1 cellular context compared by ENCODE assay signal in the genomic region with DNA sequence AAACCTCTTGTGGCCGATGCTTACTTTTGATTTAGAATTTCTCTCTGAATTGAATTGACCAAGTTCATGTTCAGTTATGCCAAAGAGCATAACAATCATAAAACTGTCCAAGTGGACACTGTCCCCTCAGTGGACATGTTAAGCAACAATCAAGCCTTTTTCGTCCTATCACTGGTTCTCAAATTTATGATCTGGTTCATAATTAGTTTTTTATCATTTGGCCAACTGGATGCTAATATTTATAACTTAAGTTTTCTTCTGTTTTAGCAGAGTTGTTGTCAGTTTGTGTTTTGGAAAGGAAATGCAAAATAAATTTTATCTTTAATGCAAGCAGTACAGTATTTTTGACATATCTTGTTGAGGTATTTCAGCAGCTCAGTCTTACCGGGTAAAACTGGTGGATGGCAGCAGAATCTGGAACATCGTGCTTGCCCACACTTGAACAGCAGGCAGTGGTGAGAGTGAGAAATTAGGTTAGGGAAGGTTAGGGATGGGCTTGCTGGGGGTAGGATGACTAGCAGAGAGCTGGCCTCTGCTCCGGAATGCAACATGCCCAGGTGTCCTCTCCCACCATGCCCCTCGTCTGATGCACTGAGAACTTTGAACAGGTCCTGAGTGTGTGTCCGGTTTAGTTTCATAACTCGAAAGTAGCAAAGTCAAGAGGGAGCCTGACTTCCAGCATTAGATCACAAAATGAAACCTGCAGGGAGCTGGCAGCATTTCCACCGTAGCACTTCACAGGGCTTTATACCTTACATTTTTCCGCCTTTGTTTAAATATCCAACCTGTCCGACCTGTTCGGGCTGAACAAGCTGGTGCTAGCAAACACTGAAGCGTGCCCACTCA.
TF ChIP-seq lines count a peak whose summit lies in the region.

No MANE protein-coding gene starts in this region.

TF ChIP-seq in HepG2, 621 proteins besides CTCF, POLR2A, EP300 and RAD21 (continued from another document and continues in another):
- TF ChIP-seq, protein P1, sequence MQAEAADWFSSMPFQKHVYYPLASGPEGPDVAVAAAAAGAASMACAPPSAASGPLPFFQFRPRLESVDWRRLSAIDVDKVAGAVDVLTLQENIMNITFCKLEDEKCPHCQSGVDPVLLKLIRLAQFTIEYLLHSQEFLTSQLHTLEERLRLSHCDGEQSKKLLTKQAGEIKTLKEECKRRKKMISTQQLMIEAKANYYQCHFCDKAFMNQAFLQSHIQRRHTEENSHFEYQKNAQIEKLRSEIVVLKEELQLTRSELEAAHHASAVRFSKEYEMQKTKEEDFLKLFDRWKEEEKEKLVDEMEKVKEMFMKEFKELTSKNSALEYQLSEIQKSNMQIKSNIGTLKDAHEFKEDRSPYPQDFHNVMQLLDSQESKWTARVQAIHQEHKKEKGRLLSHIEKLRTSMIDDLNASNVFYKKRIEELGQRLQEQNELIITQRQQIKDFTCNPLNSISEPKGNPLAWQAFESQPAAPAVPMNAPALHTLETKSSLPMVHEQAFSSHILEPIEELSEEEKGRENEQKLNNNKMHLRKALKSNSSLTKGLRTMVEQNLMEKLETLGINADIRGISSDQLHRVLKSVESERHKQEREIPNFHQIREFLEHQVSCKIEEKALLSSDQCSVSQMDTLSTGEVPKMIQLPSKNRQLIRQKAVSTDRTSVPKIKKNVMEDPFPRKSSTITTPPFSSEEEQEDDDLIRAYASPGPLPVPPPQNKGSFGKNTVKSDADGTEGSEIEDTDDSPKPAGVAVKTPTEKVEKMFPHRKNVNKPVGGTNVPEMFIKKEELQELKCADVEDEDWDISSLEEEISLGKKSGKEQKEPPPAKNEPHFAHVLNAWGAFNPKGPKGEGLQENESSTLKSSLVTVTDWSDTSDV (CRISPR knock-in tag; IDR thresholded peaks at IDR 0.05) = no peak
- TF ChIP-seq KLF12 (CRISPR knock-in tag; IDR thresholded peaks at IDR 0.05; ENCODE audit: borderline replicate concordance) (no peak), THYN1 (CRISPR knock-in tag; IDR thresholded peaks at IDR 0.05; ENCODE audit: borderline replicate concordance, low read depth) (no peak; the same call in 1 of the 2 replicates), HHEX (CRISPR knock-in tag; IDR thresholded peaks at IDR 0.05) (no peak), KAT2B (IDR thresholded peaks at IDR 0.05; ENCODE audit: borderline replicate concordance, low read depth, low read length) (no peak), RCOR2 (CRISPR knock-in tag; IDR thresholded peaks at IDR 0.05) (peak; percentile 68; the same call in 1 of the 2 replicates), ZSCAN31 (CRISPR knock-in tag; IDR thresholded peaks at IDR 0.05; ENCODE audit: low read depth) (0 out of 2 replicates have a peak, but pooled peaks have one; percentile 43), ZNF292 (CRISPR knock-in tag; IDR thresholded peaks at IDR 0.05; ENCODE audit: borderline replicate concordance, low read depth) (peak; percentile 22; the same call in 1 of the 2 replicates), ZNF530 (CRISPR knock-in tag; IDR thresholded peaks at IDR 0.05; ENCODE audit: low read depth) (no peak), YEATS4 (CRISPR knock-in tag; IDR thresholded peaks at IDR 0.05; ENCODE audit: borderline replicate concordance) (peak; percentile 51; the same call in 1 of the 2 replicates), MAZ (IDR thresholded peaks at IDR 0.05; ENCODE audit: borderline replicate concordance, low read depth, low read length) (no peak), MAZ (CRISPR knock-in tag; IDR thresholded peaks at IDR 0.05; ENCODE audit: low read depth) (no peak), HNF4A (CRISPR knock-in tag; IDR thresholded peaks at IDR 0.05) (peak; percentile 96), MED1 (CRISPR knock-in tag; IDR thresholded peaks at IDR 0.05) (peak; percentile 90), GFI1 (CRISPR knock-in tag; IDR thresholded peaks at IDR 0.05; ENCODE audit: borderline replicate concordance) (no peak), STAG1 (CRISPR knock-in tag; IDR thresholded peaks at IDR 0.05) (peak; percentile 23; the same call in 1 of the 2 replicates), BORCS8-MEF2B (CRISPR knock-in tag; IDR thresholded peaks at IDR 0.05) (no peak), ZXDC (CRISPR knock-in tag; IDR thresholded peaks at IDR 0.05) (no peak), ELF4 (CRISPR knock-in tag; IDR thresholded peaks at IDR 0.05; ENCODE audit: borderline replicate concordance) (no peak), ZNF143 (CRISPR knock-in tag; IDR thresholded peaks at IDR 0.05) (peak; percentile 84), SIN3B (IDR thresholded peaks at IDR 0.05; ENCODE audit: low read length) (no peak), ZNF562 (CRISPR knock-in tag; IDR thresholded peaks at IDR 0.05; ENCODE audit: borderline replicate concordance) (no peak), ZNF468 (CRISPR knock-in tag; IDR thresholded peaks at IDR 0.05) (no peak), KDM1A (CRISPR knock-in tag; IDR thresholded peaks at IDR 0.05) (peak; percentile 50; the same call in 1 of the 2 replicates), FOSL1 (CRISPR knock-in tag; IDR thresholded peaks at IDR 0.05; ENCODE audit: borderline replicate concordance) (no peak), ZNF276 (CRISPR knock-in tag; IDR thresholded peaks at IDR 0.05; ENCODE audit: low read depth) (no peak), POLR2G (IDR thresholded peaks at IDR 0.05; ENCODE audit: low read depth, low read length) (no peak), CEBPB (IDR thresholded peaks at IDR 0.05; ENCODE audit: borderline replicate concordance, low read depth, low read length) (0 out of 2 replicates have a peak, but pooled peaks have one; percentile 4), ZNF383 (CRISPR knock-in tag; IDR thresholded peaks at IDR 0.05; ENCODE audit: borderline replicate concordance) (no peak), BRD4 (CRISPR knock-in tag; IDR thresholded peaks at IDR 0.05) (no peak), NKX3-1 (CRISPR knock-in tag; IDR thresholded peaks at IDR 0.05) (no peak), RXRA (CRISPR knock-in tag; IDR thresholded peaks at IDR 0.05) (peak; percentile 53; the same call in 1 of the 2 replicates), CREB1 (IDR thresholded peaks at IDR 0.05) (no peak), CREB1 (CRISPR knock-in tag; IDR thresholded peaks at IDR 0.05) (no peak), ZNF589 (CRISPR knock-in tag; conservative IDR thresholded peaks at IDR 0.05) (no peak), FOXC1 (CRISPR knock-in tag; IDR thresholded peaks at IDR 0.05; ENCODE audit: borderline replicate concordance) (no peak), GZF1 (CRISPR knock-in tag; IDR thresholded peaks at IDR 0.05) (no peak), ZNF782 (CRISPR knock-in tag; IDR thresholded peaks at IDR 0.05; ENCODE audit: borderline replicate concordance) (no peak), ZNF354B (CRISPR knock-in tag; IDR thresholded peaks at IDR 0.05) (no peak), ZKSCAN5 (CRISPR knock-in tag; IDR thresholded peaks at IDR 0.05) (no peak), SNAPC2 (CRISPR knock-in tag; IDR thresholded peaks at IDR 0.05) (no peak), ZNF570 (CRISPR knock-in tag; IDR thresholded peaks at IDR 0.05; ENCODE audit: borderline replicate concordance) (no peak), MEIS1 (CRISPR knock-in tag; IDR thresholded peaks at IDR 0.05; ENCODE audit: borderline replicate concordance) (no peak; the same call in 1 of the 2 replicates), TSC22D2 (CRISPR knock-in tag; IDR thresholded peaks at IDR 0.05; ENCODE audit: borderline replicate concordance) (no peak)
- TF ChIP-seq, protein P2, sequence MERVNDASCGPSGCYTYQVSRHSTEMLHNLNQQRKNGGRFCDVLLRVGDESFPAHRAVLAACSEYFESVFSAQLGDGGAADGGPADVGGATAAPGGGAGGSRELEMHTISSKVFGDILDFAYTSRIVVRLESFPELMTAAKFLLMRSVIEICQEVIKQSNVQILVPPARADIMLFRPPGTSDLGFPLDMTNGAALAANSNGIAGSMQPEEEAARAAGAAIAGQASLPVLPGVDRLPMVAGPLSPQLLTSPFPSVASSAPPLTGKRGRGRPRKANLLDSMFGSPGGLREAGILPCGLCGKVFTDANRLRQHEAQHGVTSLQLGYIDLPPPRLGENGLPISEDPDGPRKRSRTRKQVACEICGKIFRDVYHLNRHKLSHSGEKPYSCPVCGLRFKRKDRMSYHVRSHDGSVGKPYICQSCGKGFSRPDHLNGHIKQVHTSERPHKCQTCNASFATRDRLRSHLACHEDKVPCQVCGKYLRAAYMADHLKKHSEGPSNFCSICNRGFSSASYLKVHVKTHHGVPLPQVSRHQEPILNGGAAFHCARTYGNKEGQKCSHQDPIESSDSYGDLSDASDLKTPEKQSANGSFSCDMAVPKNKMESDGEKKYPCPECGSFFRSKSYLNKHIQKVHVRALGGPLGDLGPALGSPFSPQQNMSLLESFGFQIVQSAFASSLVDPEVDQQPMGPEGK (CRISPR knock-in tag; IDR thresholded peaks at IDR 0.05) = peak; percentile 67
- TF ChIP-seq, protein P3, sequence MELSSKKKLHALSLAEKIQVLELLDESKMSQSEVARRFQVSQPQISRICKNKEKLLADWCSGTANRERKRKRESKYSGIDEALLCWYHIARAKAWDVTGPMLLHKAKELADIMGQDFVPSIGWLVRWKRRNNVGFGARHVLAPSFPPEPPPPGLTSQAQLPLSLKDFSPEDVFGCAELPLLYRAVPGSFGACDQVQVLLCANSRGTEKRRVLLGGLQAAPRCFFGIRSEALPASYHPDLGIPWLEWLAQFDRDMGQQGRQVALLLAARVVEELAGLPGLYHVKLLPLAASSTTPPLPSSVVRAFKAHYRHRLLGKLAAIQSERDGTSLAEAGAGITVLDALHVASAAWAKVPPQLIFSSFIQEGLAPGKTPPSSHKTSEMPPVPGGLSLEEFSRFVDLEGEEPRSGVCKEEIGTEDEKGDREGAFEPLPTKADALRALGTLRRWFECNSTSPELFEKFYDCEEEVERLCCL (CRISPR knock-in tag; IDR thresholded peaks at IDR 0.05; ENCODE audit: borderline replicate concordance) = no peak
- TF ChIP-seq, protein P4, sequence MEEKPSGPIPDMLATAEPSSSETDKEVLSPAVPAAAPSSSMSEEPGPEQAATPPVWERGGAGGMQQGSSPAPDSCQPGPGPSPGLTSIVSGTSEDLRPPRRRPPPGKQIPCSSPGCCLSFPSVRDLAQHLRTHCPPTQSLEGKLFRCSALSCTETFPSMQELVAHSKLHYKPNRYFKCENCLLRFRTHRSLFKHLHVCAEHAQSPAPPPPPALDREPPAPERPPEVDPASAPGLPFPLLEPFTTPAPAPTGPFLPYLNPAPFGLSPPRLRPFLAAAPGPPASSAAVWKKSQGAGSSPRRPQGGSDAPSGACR (CRISPR knock-in tag; IDR thresholded peaks at IDR 0.05) = no peak
- TF ChIP-seq, protein P5, sequence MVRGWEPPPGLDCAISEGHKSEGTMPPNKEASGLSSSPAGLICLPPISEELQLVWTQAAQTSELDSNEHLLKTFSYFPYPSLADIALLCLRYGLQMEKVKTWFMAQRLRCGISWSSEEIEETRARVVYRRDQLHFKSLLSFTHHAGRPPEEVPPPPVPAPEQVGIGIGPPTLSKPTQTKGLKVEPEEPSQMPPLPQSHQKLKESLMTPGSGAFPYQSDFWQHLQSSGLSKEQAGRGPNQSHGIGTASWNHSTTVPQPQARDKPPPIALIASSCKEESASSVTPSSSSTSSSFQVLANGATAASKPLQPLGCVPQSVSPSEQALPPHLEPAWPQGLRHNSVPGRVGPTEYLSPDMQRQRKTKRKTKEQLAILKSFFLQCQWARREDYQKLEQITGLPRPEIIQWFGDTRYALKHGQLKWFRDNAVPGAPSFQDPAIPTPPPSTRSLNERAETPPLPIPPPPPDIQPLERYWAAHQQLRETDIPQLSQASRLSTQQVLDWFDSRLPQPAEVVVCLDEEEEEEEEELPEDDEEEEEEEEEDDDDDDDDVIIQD (CRISPR knock-in tag; IDR thresholded peaks at IDR 0.05; ENCODE audit: low read depth) = peak; percentile 69; the same call in 1 of the 2 replicates
- TF ChIP-seq, protein P6, sequence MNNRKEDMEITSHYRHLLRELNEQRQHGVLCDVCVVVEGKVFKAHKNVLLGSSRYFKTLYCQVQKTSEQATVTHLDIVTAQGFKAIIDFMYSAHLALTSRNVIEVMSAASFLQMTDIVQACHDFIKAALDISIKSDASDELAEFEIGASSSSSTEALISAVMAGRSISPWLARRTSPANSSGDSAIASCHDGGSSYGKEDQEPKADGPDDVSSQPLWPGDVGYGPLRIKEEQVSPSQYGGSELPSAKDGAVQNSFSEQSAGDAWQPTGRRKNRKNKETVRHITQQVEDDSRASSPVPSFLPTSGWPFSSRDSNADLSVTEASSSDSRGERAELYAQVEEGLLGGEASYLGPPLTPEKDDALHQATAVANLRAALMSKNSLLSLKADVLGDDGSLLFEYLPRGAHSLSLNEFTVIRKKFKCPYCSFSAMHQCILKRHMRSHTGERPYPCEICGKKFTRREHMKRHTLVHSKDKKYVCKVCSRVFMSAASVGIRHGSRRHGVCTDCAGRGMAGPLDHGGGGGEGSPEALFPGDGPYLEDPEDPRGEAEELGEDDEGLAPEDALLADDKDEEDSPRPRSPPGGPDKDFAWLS (CRISPR knock-in tag; IDR thresholded peaks at IDR 0.05; ENCODE audit: borderline replicate concordance) = no peak
